Comparison of ENCODE assay signal across 1 cellular context in genomic region chr6:76992553-76992952, GRCh38.
TF ChIP-seq lines count a peak whose summit lies in the region.

No MANE protein-coding gene starts in this region.

TF ChIP-seq in H1, 55 proteins besides CTCF, POLR2A, EP300 and RAD21 (continued from another document):
- no peak for TF ChIP-seq ZNF274 (IDR thresholded peaks at IDR 0.05; ENCODE audit: borderline replicate concordance, extremely low read depth, low read length)
- TF ChIP-seq PHF8 (conservative IDR thresholded peaks at IDR 0.05; ENCODE audit: low read depth, low read length): no peak
- TF ChIP-seq RNF2 (IDR thresholded peaks at IDR 0.05; ENCODE audit: borderline replicate concordance, low read depth, low read length, missing control alignments, poor library complexity, severe bottlenecking): no peak
- TF ChIP-seq KDM4A (IDR thresholded peaks at IDR 0.05; ENCODE audit: low read depth, low read length, severe bottlenecking): no peak
- no peak for TF ChIP-seq SP1 (IDR thresholded peaks at IDR 0.05; ENCODE audit: low read depth, low read length)
- TF ChIP-seq MAFK (IDR thresholded peaks at IDR 0.05; ENCODE audit: low read depth, low read length): no peak
- TF ChIP-seq SP2 (IDR thresholded peaks at IDR 0.05; ENCODE audit: low read length): no peak
- TF ChIP-seq SP4 (IDR thresholded peaks at IDR 0.05; ENCODE audit: low read length): no peak
- no peak for TF ChIP-seq CTBP2 (IDR thresholded peaks at IDR 0.05; ENCODE audit: borderline replicate concordance, insufficient read depth, insufficient read length, low read length)
